20 cellular contexts compared by ENCODE assay signal in genomic region chr6:133809406-133809805, GRCh38.
"Had no signal": no experiment of that assay in that cellular context is flagged by ENCODE, and none has a peak within 500 bp of the region (broad histone marks: within the 10 kb centered on the region; RNA-seq: fewer than 3 reads in every experiment).

No MANE protein-coding gene starts in this region.

- DNase-seq: activated CD4-positive, alpha-beta T cell treated with anti-CD3 and anti-CD28 coated beads for 1 hour; activated CD4-positive, alpha-beta T cell treated with anti-CD3 and anti-CD28 coated beads, Interleukin-2, amount 50 U/mL, for 4 hours; activated naive CD4-positive, alpha-beta T cell treated with anti-CD3 and anti-CD28 coated beads for 36 hours; activated naive CD8-positive, alpha-beta T cell treated with anti-CD3 and anti-CD28 coated beads, Interleukin-2, amount 50 U/mL, for 24 hours; aorta; nucleus accumbens; stimulated activated CD4-positive, alpha-beta T cell treated with anti-CD3 and anti-CD28 coated beads, Interleukin-15, amount 100 ng/mL, for 24 hours; stimulated activated CD4-positive, alpha-beta T cell treated with anti-CD3 and anti-CD28 coated beads, Interleukin-4, amount 100 ng/mL, for 24 hours; stimulated activated naive CD4-positive, alpha-beta T cell; substantia nigra; T-helper 1 cell; T1000 had no signal

- H3K27ac ChIP-seq: right atrium auricular region, skin epidermis, tibial nerve, vagina, VCaP had no signal

- ATAC-seq: activated naive CD8-positive, alpha-beta T cell treated with anti-CD3 and anti-CD28 coated beads, Interleukin-2, amount 50 U/mL, for 24 hours; esophagus mucosa; left lobe of liver; natural killer cell treated with Interleukin-12 subunit alpha and Interleukin-12 subunit beta and Interleukin-15 and Interleukin-18, amount 100 ng/mL, for 72 hours had no signal

- H3K9me3 ChIP-seq: right atrium auricular region, tibial nerve, vagina had no signal

- H3K27me3 ChIP-seq: right atrium auricular region, tibial nerve, vagina had no signal

- H3K36me3 ChIP-seq: right atrium auricular region, tibial nerve, vagina had no signal

- H3K4me3 ChIP-seq: right atrium auricular region, skin epidermis, tibial nerve, vagina had no signal

- H3K4me1 ChIP-seq: right atrium auricular region, tibial nerve, vagina had no signal
